Comparison of ENCODE assay signal across 11 cellular contexts in genomic region chr10:4708123-4708759, GRCh38.
A peak's percentile ranks its signal among the peaks of the same experiment; 100 is the strongest.
DNase-seq lines count a peak whose midpoint lies in the region; ATAC-seq, FAIRE-seq and TF ChIP-seq lines count a peak whose summit lies in the region.
"Had no signal": no experiment of that assay in that cellular context is flagged by ENCODE, and none has a peak within 500 bp of the region (broad histone marks: within the 10 kb centered on the region; RNA-seq: fewer than 3 reads in every experiment).

No MANE protein-coding gene starts in this region.

- H3K27me3 ChIP-seq in astrocyte (ENCODE audit: insufficient read depth, low read length) (no peaks in the 10 kb centered on the region), thyroid gland (no peaks in the 10 kb centered on the region)

- H3K27ac ChIP-seq in astrocyte (ENCODE audit: low read depth, low read length) = no peak overlapping the region
- H3K27ac ChIP-seq in thyroid gland = no peak overlapping the region
- H3K27ac ChIP-seq: RWPE1 had no signal

- CTCF ChIA-PET in activated CD8-positive, alpha-beta memory T cell treated with anti-CD3 and anti-CD28 coated beads, Interleukin-2, amount 10 ng/mL, durations not matched to agents 7 days and 5 days (lab: Charles Lee) = no interaction called here

- intact Hi-C loops in thyroid gland (cut with DNase I) = no loop called here

- H3K9me3 ChIP-seq in astrocyte (ENCODE audit: insufficient read depth, low read depth, low read length) (no peaks in the 10 kb centered on the region), thyroid gland (no peaks in the 10 kb centered on the region)

- H3K27me3 Mint-ChIP-seq in activated CD8-positive, alpha-beta memory T cell treated with anti-CD3 and anti-CD28 coated beads, Interleukin-2, amount 10 ng/mL, durations not matched to agents 7 days and 5 days = peaks cover 10% of the 10 kb centered on the region
- no peaks in the 10 kb centered on the region; the same call in 1 of the 2 replicates for H3K27me3 Mint-ChIP-seq in HFFc6 (ENCODE audit: insufficient read depth)
- no peaks in the 10 kb centered on the region for H3K27me3 Mint-ChIP-seq in astrocyte (ENCODE audit: low read depth, unreplicated experiment)
- H3K27me3 Mint-ChIP-seq in neural crest cell (ENCODE audit: low read depth) = no peaks in the 10 kb centered on the region

- WGBS in thyroid gland, 2 donors = 39 to 46% methylated on average over 6 of the region's 6 CpGs

- no peaks in the 10 kb centered on the region for H4K20me1 ChIP-seq in astrocyte (ENCODE audit: insufficient read depth, low read length)

- FAIRE-seq in astrocyte (lab: Jason Lieb, UNC) = no peak

- TF ChIP-seq CTCF in HFFc6 (IDR thresholded peaks at IDR 0.05) (peak; percentile 59), astrocyte (IDR thresholded peaks at IDR 0.05; ENCODE audit: insufficient read depth, low read depth, low read length) (peak; percentile 10), neural crest cell (conservative IDR thresholded peaks at IDR 0.05) (peak; percentile 52), thyroid gland (IDR thresholded peaks at IDR 0.05) (no peak)

- no peak overlapping the region for H3K27ac Mint-ChIP-seq in activated CD8-positive, alpha-beta memory T cell treated with anti-CD3 and anti-CD28 coated beads, Interleukin-2, amount 10 ng/mL, durations not matched to agents 7 days and 5 days
- no peak overlapping the region for H3K27ac Mint-ChIP-seq in HFFc6
- no peak overlapping the region for H3K27ac Mint-ChIP-seq in astrocyte (ENCODE audit: unreplicated experiment)
- H3K27ac Mint-ChIP-seq in neural crest cell (ENCODE audit: unreplicated experiment) = no peak overlapping the region
- H3K27ac Mint-ChIP-seq: immature natural killer cell had no signal

- peaks cover 6% of the 10 kb centered on the region for H3K4me1 Mint-ChIP-seq in activated CD8-positive, alpha-beta memory T cell treated with anti-CD3 and anti-CD28 coated beads, Interleukin-2, amount 10 ng/mL, durations not matched to agents 7 days and 5 days
- H3K4me1 Mint-ChIP-seq in HFFc6 (ENCODE audit: low read depth) (peaks cover 39% of the 10 kb centered on the region), astrocyte (ENCODE audit: low read depth, unreplicated experiment) (peaks cover 4% of the 10 kb centered on the region), neural crest cell (no peaks in the 10 kb centered on the region)

- no peaks in the 10 kb centered on the region for H3K79me2 ChIP-seq in astrocyte (ENCODE audit: insufficient read depth, low read length)

- no peak overlapping the region for H3K4me3 Mint-ChIP-seq in activated CD8-positive, alpha-beta memory T cell treated with anti-CD3 and anti-CD28 coated beads, Interleukin-2, amount 10 ng/mL, durations not matched to agents 7 days and 5 days
- no peak overlapping the region for H3K4me3 Mint-ChIP-seq in HFFc6
- no peak overlapping the region for H3K4me3 Mint-ChIP-seq in astrocyte (ENCODE audit: unreplicated experiment)
- no peak overlapping the region for H3K4me3 Mint-ChIP-seq in neural crest cell
- H3K4me3 Mint-ChIP-seq: immature natural killer cell had no signal

- no peak overlapping the region for H3K9ac ChIP-seq in astrocyte (ENCODE audit: low read length)

- TF ChIP-seq POLR2A in thyroid gland (IDR thresholded peaks at IDR 0.05) = no peak

- no peaks in the 10 kb centered on the region for H3K36me3 ChIP-seq in astrocyte (ENCODE audit: insufficient read depth, low read length)
- no peaks in the 10 kb centered on the region for H3K36me3 ChIP-seq in thyroid gland

- H3K4me1 ChIP-seq in astrocyte (ENCODE audit: insufficient read depth, low read length) (peaks cover 13% of the 10 kb centered on the region), thyroid gland (no peaks in the 10 kb centered on the region)

- H3K4me3 ChIP-seq in astrocyte (ENCODE audit: insufficient read depth, low read depth, low read length) = no peak overlapping the region
- no peak overlapping the region for H3K4me3 ChIP-seq in thyroid gland (replicated peaks in 1 of 3)

- H3K4me2 ChIP-seq in astrocyte (ENCODE audit: low read length) = no peak overlapping the region

- no peak for ATAC-seq in activated CD8-positive, alpha-beta memory T cell treated with anti-CD3 and anti-CD28 coated beads, Interleukin-2, amount 10 ng/mL, durations not matched to agents 7 days and 5 days

- H3K9me3 Mint-ChIP-seq in activated CD8-positive, alpha-beta memory T cell treated with anti-CD3 and anti-CD28 coated beads, Interleukin-2, amount 10 ng/mL, durations not matched to agents 7 days and 5 days (ENCODE audit: low read depth) = no peaks in the 10 kb centered on the region
- no peaks in the 10 kb centered on the region for H3K9me3 Mint-ChIP-seq in HFFc6
- H3K9me3 Mint-ChIP-seq in astrocyte (ENCODE audit: unreplicated experiment) = no peaks in the 10 kb centered on the region
- H3K9me3 Mint-ChIP-seq in neural crest cell = no peaks in the 10 kb centered on the region

- DNase-seq in activated CD8-positive, alpha-beta memory T cell treated with anti-CD3 and anti-CD28 coated beads, Interleukin-2, amount 50 U/mL, for 48 hours = peak; percentile 57
- no peak for DNase-seq in activated CD8-positive, alpha-beta memory T cell treated with anti-CD3 and anti-CD28 coated beads, Interleukin-2, amount 10 ng/mL, durations not matched to agents 7 days and 5 days
- DNase-seq in HFFc6 = no peak
- no peak for DNase-seq in astrocyte (ENCODE audit: low read depth)
- no peak for DNase-seq in neural crest cell (ENCODE audit: low read depth, low spot score)
- DNase-seq in GDM1 (lab: John Stamatoyannopoulos, UW) = no peak
- DNase-seq in thyroid gland = no peak
- no peak for DNase-seq in nucleus accumbens (lab: John Stamatoyannopoulos, UW)
- DNase-seq: dermis blood vessel endothelial cell, immature natural killer cell had no signal

- no peak overlapping the region for H2AFZ ChIP-seq in astrocyte (ENCODE audit: low read depth, low read length)

- no peaks in the 10 kb centered on the region for H3K36me3 Mint-ChIP-seq in activated CD8-positive, alpha-beta memory T cell treated with anti-CD3 and anti-CD28 coated beads, Interleukin-2, amount 10 ng/mL, durations not matched to agents 7 days and 5 days
- peaks cover 19% of the 10 kb centered on the region for H3K36me3 Mint-ChIP-seq in HFFc6 (ENCODE audit: low read depth)
- H3K36me3 Mint-ChIP-seq in astrocyte (ENCODE audit: low read depth, unreplicated experiment) = no peaks in the 10 kb centered on the region
- no peaks in the 10 kb centered on the region for H3K36me3 Mint-ChIP-seq in neural crest cell (ENCODE audit: low read depth)
- H3K36me3 Mint-ChIP-seq: immature natural killer cell had no signal

Comparison
In these comparisons a context has a peak if more than half of its experiments do, and no peak if none do; other contexts are left out.
1. CTCF ChIP-seq: peak in HFFc6 (single experiment), astrocyte (single experiment) and neural crest cell (single experiment); none in thyroid gland (0 of 6).